ENCODE assay signal across 11 cellular contexts in genomic region chr1:77513839-77514763, GRCh38.
DNase-seq lines count a peak whose midpoint lies in the region; ATAC-seq and TF ChIP-seq lines count a peak whose summit lies in the region.
"Had no signal": no experiment of that assay in that cellular context is flagged by ENCODE, and none has a peak within 500 bp of the region (broad histone marks: within the 10 kb centered on the region; RNA-seq: fewer than 3 reads in every experiment).

No MANE protein-coding gene starts in this region.

- H3K36me3 Mint-ChIP-seq in nephron (ENCODE audit: low read depth) = no peaks in the 10 kb centered on the region

- peak; percentile 88 for DNase-seq in AG08395 (ENCODE audit: low spot score)
- DNase-seq in fibroblast of lung (ENCODE audit: low read depth in 2 of 2) = peak; percentile 79 to 90
- DNase-seq in DMS 273 (lab: John Stamatoyannopoulos, UW; ENCODE audit: unreplicated experiment) = no peak
- no peak for DNase-seq in coronary artery (ENCODE audit: low spot score)
- no peak for DNase-seq in KBM-7
- DNase-seq: CD4-positive, CD25-positive, alpha-beta regulatory T cell had no signal

- H3K36me3 ChIP-seq in OCI-LY3 (replicated peaks; ENCODE audit: low read depth, low read length) (no peaks in the 10 kb centered on the region), fibroblast of lung (ENCODE audit: control insufficient read depth, insufficient read depth, low read length) (no peaks in the 10 kb centered on the region)

- peaks cover 6% of the 10 kb centered on the region for H3K4me1 ChIP-seq in OCI-LY3 (ENCODE audit: low read length)
- peaks cover 24% of the 10 kb centered on the region for H3K4me1 ChIP-seq in fibroblast of lung (ENCODE audit: control insufficient read depth, extremely low read depth, insufficient read depth, low read length)

- H3K9ac ChIP-seq in OCI-LY3 (ENCODE audit: low read length) (no peak overlapping the region), fibroblast of lung (ENCODE audit: insufficient read depth, low read length) (no peak overlapping the region)

- H3K79me2 ChIP-seq in OCI-LY3 (ENCODE audit: low read length) (no peaks in the 10 kb centered on the region), fibroblast of lung (ENCODE audit: control insufficient read depth, insufficient read depth, low read length) (no peaks in the 10 kb centered on the region)

- no peaks in the 10 kb centered on the region for H3K27me3 Mint-ChIP-seq in nephron (ENCODE audit: low read depth)
- H3K27me3 Mint-ChIP-seq: activated naive CD4-positive, alpha-beta T cell treated with anti-CD3 and anti-CD28 coated beads, Interleukin-2, amount 50 U/mL, for 24 hours; CD4-positive, CD25-positive, alpha-beta regulatory T cell; stimulated activated naive CD8-positive, alpha-beta T cell treated with anti-CD3 and anti-CD28 coated beads, Interleukin-15, Interleukin-2, amounts not matched to agents 100 ng/mL and 50 ng/mL, for 24 hours had no signal

- ATAC-seq in HG03520 (IDR thresholded peaks at IDR 0.05; ENCODE audit: unreplicated experiment) = no peak

- peaks cover 2% of the 10 kb centered on the region for H3K9me3 Mint-ChIP-seq in nephron

- no peak for TF ChIP-seq CTCF in OCI-LY3 (IDR thresholded peaks at IDR 0.05; ENCODE audit: low read depth, low read length)
- TF ChIP-seq CTCF in fibroblast of lung (conservative IDR thresholded peaks at IDR 0.05 in 1 of 2, IDR thresholded peaks at IDR 0.05 in 1 of 2; ENCODE audit: low read depth in 1 of 2, low read length in 2 of 2) = no peak
- TF ChIP-seq CTCF in nephron (IDR thresholded peaks at IDR 0.05; ENCODE audit: unreplicated experiment in 3 of 3) = no peak
- no peak for TF ChIP-seq CTCF in coronary artery (IDR thresholded peaks at IDR 0.05)

- H3K9me3 ChIP-seq in OCI-LY3 (ENCODE audit: insufficient read depth, low read length) = no peaks in the 10 kb centered on the region
- H3K9me3 ChIP-seq in fibroblast of lung (ENCODE audit: control insufficient read depth, insufficient read depth, low read depth, low read length) = no peaks in the 10 kb centered on the region

- in situ Hi-C loops in KBM-7 (cut with MboI; ENCODE audit: low pct_unique_long_range_greater_than_20kb, low sequenced_read_pairs) = no loop called here

- H3K4me3 Mint-ChIP-seq in nephron = peak overlapping the region in 1 of 3 experiments; percentile 61
- H3K4me3 Mint-ChIP-seq: activated naive CD4-positive, alpha-beta T cell treated with anti-CD3 and anti-CD28 coated beads, Interleukin-2, amount 50 U/mL, for 24 hours; stimulated activated naive CD8-positive, alpha-beta T cell treated with anti-CD3 and anti-CD28 coated beads, Interleukin-15, Interleukin-2, amounts not matched to agents 100 ng/mL and 50 ng/mL, for 24 hours had no signal

- H3K4me3 ChIP-seq in OCI-LY3 (ENCODE audit: low read length) (no peak overlapping the region), fibroblast of lung (replicated peaks in 1 of 4; ENCODE audit: control extremely low read depth in 1 of 4, insufficient read depth in 1 of 4, low read depth in 3 of 4, low read length in 4 of 4) (no peak overlapping the region), coronary artery (no peak overlapping the region)

- 0 out of 2 replicates have a peak, but pooled peaks cover 3% of the 10 kb centered on the region for H3K27me3 ChIP-seq in OCI-LY3 (ENCODE audit: low read depth, low read length)
- no peaks in the 10 kb centered on the region for H3K27me3 ChIP-seq in fibroblast of lung (ENCODE audit: control insufficient read depth, insufficient read depth, low read length)

- H2AFZ ChIP-seq in OCI-LY3 (ENCODE audit: low read depth, low read length) (no peak overlapping the region), fibroblast of lung (ENCODE audit: low read length) (no peak overlapping the region)

- H4K20me1 ChIP-seq in OCI-LY3 (ENCODE audit: insufficient read depth, low read length) (no peaks in the 10 kb centered on the region), fibroblast of lung (ENCODE audit: control insufficient read depth, extremely low read depth, insufficient read depth, low read length) (no peaks in the 10 kb centered on the region)

- H3K4me2 ChIP-seq in OCI-LY3 (ENCODE audit: low read length) (peak overlapping the region; percentile 36), fibroblast of lung (ENCODE audit: extremely low read depth, insufficient read depth, low read length) (peak overlapping the region; percentile 55)

- peaks cover 29% of the 10 kb centered on the region for H3K4me1 Mint-ChIP-seq in nephron
- H3K4me1 Mint-ChIP-seq: activated naive CD4-positive, alpha-beta T cell treated with anti-CD3 and anti-CD28 coated beads, Interleukin-2, amount 50 U/mL, for 24 hours; CD4-positive, CD25-positive, alpha-beta regulatory T cell had no signal

- peak overlapping the region; percentile 96 to 98 (median 98) for H3K27ac Mint-ChIP-seq in nephron
- H3K27ac Mint-ChIP-seq: activated naive CD4-positive, alpha-beta T cell treated with anti-CD3 and anti-CD28 coated beads, Interleukin-2, amount 50 U/mL, for 24 hours; stimulated activated naive CD8-positive, alpha-beta T cell treated with anti-CD3 and anti-CD28 coated beads, Interleukin-15, Interleukin-2, amounts not matched to agents 100 ng/mL and 50 ng/mL, for 24 hours had no signal

- no peak overlapping the region for H3K27ac ChIP-seq in OCI-LY3 (ENCODE audit: low read length)
- peak overlapping the region; percentile 72 for H3K27ac ChIP-seq in fibroblast of lung (ENCODE audit: insufficient read depth, low read length)
- H3K27ac ChIP-seq in coronary artery = peak overlapping the region in 1 of 2 donors; percentile 46

Comparison
In these comparisons a context has a peak if more than half of its experiments do, and no peak if none do; other contexts are left out.
1. DNase-seq: peak in AG08395 (single experiment) and fibroblast of lung (2 of 2); none in DMS 273 (single experiment), coronary artery (single experiment) and KBM-7 (single experiment).